Comparison of ENCODE assay signal across 1 cellular context in genomic region chr12:623172-623864, GRCh38.
TF ChIP-seq lines count a peak whose summit lies in the region.

No MANE protein-coding gene starts in this region.

TF ChIP-seq in HepG2, 621 proteins besides CTCF, POLR2A, EP300 and RAD21 (continued from another document and continues in another):
- no peak for TF ChIP-seq RXRA (CRISPR knock-in tag; IDR thresholded peaks at IDR 0.05)
- TF ChIP-seq AHDC1 (CRISPR knock-in tag; IDR thresholded peaks at IDR 0.05; ENCODE audit: borderline replicate concordance): no peak
- no peak; the same call in 1 of the 2 replicates for TF ChIP-seq ADNP (CRISPR knock-in tag; IDR thresholded peaks at IDR 0.05)
- 0 out of 2 replicates have a peak, but pooled peaks have one; percentile 24 for TF ChIP-seq ZNF543 (CRISPR knock-in tag; IDR thresholded peaks at IDR 0.05)
- TF ChIP-seq ZNF556 (CRISPR knock-in tag; IDR thresholded peaks at IDR 0.05; ENCODE audit: borderline replicate concordance): peak; percentile 55; the same call in 1 of the 2 replicates
- TF ChIP-seq NKX3-1 (CRISPR knock-in tag; IDR thresholded peaks at IDR 0.05): no peak
- TF ChIP-seq NFKBIZ (CRISPR knock-in tag; IDR thresholded peaks at IDR 0.05): no peak
- TF ChIP-seq ZNF563 (CRISPR knock-in tag; IDR thresholded peaks at IDR 0.05): no peak
- TF ChIP-seq ZNF18 (CRISPR knock-in tag; IDR thresholded peaks at IDR 0.05; ENCODE audit: insufficient replicate concordance): no peak
- 0 out of 2 replicates have a peak, but pooled peaks have one; percentile 12 for TF ChIP-seq HNF4A (CRISPR knock-in tag; IDR thresholded peaks at IDR 0.05)
- TF ChIP-seq ATF6 (CRISPR knock-in tag; conservative IDR thresholded peaks at IDR 0.05): no peak
- no peak for TF ChIP-seq ZMAT5 (CRISPR knock-in tag; IDR thresholded peaks at IDR 0.05; ENCODE audit: borderline replicate concordance, low read depth)
- no peak for TF ChIP-seq ZNF564 (CRISPR knock-in tag; IDR thresholded peaks at IDR 0.05)
- TF ChIP-seq ZFX (CRISPR knock-in tag; IDR thresholded peaks at IDR 0.05; ENCODE audit: low read depth): peak; percentile 17; the same call in 1 of the 2 replicates
- TF ChIP-seq HIVEP1 (CRISPR knock-in tag; IDR thresholded peaks at IDR 0.05): 0 out of 2 replicates have a peak, but pooled peaks have one; percentile 22
- TF ChIP-seq, protein P1, sequence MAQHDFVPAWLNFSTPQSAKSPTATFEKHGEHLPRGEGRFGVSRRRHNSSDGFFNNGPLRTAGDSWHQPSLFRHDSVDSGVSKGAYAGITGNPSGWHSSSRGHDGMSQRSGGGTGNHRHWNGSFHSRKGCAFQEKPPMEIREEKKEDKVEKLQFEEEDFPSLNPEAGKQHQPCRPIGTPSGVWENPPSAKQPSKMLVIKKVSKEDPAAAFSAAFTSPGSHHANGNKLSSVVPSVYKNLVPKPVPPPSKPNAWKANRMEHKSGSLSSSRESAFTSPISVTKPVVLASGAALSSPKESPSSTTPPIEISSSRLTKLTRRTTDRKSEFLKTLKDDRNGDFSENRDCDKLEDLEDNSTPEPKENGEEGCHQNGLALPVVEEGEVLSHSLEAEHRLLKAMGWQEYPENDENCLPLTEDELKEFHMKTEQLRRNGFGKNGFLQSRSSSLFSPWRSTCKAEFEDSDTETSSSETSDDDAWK (CRISPR knock-in tag; IDR thresholded peaks at IDR 0.05): no peak
- no peak for TF ChIP-seq TMF1 (CRISPR knock-in tag; IDR thresholded peaks at IDR 0.05; ENCODE audit: low read depth)
- TF ChIP-seq, protein P2, sequence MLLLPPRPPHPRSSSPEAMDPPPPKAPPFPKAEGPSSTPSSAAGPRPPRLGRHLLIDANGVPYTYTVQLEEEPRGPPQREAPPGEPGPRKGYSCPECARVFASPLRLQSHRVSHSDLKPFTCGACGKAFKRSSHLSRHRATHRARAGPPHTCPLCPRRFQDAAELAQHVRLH (CRISPR knock-in tag; IDR thresholded peaks at IDR 0.05; ENCODE audit: borderline replicate concordance, low read depth): no peak
- TF ChIP-seq AKAP8 (CRISPR knock-in tag; IDR thresholded peaks at IDR 0.05): no peak
- TF ChIP-seq ZFP36L1 (CRISPR knock-in tag; IDR thresholded peaks at IDR 0.05): no peak
- TF ChIP-seq ZNF235 (CRISPR knock-in tag; IDR thresholded peaks at IDR 0.05; ENCODE audit: borderline replicate concordance): no peak
- no peak for TF ChIP-seq ZKSCAN1 (IDR thresholded peaks at IDR 0.05; ENCODE audit: low read length)
- TF ChIP-seq, protein P3, sequence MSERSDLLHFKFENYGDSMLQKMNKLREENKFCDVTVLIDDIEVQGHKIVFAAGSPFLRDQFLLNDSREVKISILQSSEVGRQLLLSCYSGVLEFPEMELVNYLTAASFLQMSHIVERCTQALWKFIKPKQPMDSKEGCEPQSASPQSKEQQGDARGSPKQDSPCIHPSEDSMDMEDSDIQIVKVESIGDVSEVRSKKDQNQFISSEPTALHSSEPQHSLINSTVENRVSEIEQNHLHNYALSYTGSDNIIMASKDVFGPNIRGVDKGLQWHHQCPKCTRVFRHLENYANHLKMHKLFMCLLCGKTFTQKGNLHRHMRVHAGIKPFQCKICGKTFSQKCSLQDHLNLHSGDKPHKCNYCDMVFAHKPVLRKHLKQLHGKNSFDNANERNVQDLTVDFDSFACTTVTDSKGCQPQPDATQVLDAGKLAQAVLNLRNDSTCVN (CRISPR knock-in tag; IDR thresholded peaks at IDR 0.05; ENCODE audit: borderline replicate concordance): no peak
- TF ChIP-seq, protein P4, sequence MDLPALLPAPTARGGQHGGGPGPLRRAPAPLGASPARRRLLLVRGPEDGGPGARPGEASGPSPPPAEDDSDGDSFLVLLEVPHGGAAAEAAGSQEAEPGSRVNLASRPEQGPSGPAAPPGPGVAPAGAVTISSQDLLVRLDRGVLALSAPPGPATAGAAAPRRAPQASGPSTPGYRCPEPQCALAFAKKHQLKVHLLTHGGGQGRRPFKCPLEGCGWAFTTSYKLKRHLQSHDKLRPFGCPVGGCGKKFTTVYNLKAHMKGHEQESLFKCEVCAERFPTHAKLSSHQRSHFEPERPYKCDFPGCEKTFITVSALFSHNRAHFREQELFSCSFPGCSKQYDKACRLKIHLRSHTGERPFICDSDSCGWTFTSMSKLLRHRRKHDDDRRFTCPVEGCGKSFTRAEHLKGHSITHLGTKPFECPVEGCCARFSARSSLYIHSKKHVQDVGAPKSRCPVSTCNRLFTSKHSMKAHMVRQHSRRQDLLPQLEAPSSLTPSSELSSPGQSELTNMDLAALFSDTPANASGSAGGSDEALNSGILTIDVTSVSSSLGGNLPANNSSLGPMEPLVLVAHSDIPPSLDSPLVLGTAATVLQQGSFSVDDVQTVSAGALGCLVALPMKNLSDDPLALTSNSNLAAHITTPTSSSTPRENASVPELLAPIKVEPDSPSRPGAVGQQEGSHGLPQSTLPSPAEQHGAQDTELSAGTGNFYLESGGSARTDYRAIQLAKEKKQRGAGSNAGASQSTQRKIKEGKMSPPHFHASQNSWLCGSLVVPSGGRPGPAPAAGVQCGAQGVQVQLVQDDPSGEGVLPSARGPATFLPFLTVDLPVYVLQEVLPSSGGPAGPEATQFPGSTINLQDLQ (CRISPR knock-in tag; IDR thresholded peaks at IDR 0.05): no peak
- TF ChIP-seq FOXM1 (CRISPR knock-in tag; IDR thresholded peaks at IDR 0.05): no peak
- TF ChIP-seq ZNF121 (CRISPR knock-in tag; IDR thresholded peaks at IDR 0.05): peak; percentile 99
- TF ChIP-seq CREBL2 (CRISPR knock-in tag; IDR thresholded peaks at IDR 0.05; ENCODE audit: borderline replicate concordance): no peak
- TF ChIP-seq SRSF4 (IDR thresholded peaks at IDR 0.05; ENCODE audit: low read depth, low read length, poor library complexity, severe bottlenecking): no peak
- TF ChIP-seq ESRRA (CRISPR knock-in tag; IDR thresholded peaks at IDR 0.05; ENCODE audit: low read depth): no peak
- TF ChIP-seq THAP11 (CRISPR knock-in tag; IDR thresholded peaks at IDR 0.05): no peak
- TF ChIP-seq ZNF549 (CRISPR knock-in tag; IDR thresholded peaks at IDR 0.05): no peak
- no peak for TF ChIP-seq MTA3 (CRISPR knock-in tag; IDR thresholded peaks at IDR 0.05)
- TF ChIP-seq, protein P5, sequence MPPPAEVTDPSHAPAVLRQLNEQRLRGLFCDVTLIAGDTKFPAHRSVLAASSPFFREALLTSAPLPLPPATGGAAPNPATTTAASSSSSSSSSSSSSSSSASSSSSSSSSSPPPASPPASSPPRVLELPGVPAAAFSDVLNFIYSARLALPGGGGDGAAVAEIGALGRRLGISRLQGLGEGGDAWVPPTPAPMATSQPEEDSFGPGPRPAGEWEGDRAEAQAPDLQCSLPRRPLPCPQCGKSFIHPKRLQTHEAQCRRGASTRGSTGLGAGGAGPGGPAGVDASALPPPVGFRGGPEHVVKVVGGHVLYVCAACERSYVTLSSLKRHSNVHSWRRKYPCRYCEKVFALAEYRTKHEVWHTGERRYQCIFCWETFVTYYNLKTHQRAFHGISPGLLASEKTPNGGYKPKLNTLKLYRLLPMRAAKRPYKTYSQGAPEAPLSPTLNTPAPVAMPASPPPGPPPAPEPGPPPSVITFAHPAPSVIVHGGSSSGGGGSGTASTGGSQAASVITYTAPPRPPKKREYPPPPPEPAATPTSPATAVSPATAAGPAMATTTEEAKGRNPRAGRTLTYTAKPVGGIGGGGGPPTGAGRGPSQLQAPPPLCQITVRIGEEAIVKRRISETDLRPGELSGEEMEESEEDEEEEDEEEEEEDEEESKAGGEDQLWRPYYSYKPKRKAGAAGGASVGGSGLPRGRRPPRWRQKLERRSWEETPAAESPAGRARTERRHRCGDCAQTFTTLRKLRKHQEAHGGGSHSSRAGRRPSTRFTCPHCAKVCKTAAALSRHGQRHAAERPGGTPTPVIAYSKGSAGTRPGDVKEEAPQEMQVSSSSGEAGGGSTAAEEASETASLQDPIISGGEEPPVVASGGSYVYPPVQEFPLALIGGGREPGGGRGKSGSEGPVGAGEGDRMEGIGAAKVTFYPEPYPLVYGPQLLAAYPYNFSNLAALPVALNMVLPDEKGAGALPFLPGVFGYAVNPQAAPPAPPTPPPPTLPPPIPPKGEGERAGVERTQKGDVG (CRISPR knock-in tag; IDR thresholded peaks at IDR 0.05; ENCODE audit: borderline replicate concordance): no peak
- TF ChIP-seq ZMYM3 (CRISPR knock-in tag; IDR thresholded peaks at IDR 0.05): peak; percentile 95
- TF ChIP-seq, protein P6, sequence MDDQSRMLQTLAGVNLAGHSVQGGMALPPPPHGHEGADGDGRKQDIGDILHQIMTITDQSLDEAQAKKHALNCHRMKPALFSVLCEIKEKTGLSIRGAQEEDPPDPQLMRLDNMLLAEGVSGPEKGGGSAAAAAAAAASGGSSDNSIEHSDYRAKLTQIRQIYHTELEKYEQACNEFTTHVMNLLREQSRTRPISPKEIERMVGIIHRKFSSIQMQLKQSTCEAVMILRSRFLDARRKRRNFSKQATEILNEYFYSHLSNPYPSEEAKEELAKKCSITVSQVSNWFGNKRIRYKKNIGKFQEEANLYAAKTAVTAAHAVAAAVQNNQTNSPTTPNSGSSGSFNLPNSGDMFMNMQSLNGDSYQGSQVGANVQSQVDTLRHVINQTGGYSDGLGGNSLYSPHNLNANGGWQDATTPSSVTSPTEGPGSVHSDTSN (CRISPR knock-in tag; IDR thresholded peaks at IDR 0.05; ENCODE audit: borderline replicate concordance): no peak
- TF ChIP-seq ZNF557 (CRISPR knock-in tag; IDR thresholded peaks at IDR 0.05): no peak
- TF ChIP-seq, protein P7, sequence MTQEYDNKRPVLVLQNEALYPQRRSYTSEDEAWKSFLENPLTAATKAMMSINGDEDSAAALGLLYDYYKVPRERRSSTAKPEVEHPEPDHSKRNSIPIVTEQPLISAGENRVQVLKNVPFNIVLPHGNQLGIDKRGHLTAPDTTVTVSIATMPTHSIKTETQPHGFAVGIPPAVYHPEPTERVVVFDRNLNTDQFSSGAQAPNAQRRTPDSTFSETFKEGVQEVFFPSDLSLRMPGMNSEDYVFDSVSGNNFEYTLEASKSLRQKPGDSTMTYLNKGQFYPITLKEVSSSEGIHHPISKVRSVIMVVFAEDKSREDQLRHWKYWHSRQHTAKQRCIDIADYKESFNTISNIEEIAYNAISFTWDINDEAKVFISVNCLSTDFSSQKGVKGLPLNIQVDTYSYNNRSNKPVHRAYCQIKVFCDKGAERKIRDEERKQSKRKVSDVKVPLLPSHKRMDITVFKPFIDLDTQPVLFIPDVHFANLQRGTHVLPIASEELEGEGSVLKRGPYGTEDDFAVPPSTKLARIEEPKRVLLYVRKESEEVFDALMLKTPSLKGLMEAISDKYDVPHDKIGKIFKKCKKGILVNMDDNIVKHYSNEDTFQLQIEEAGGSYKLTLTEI (CRISPR knock-in tag; conservative IDR thresholded peaks at IDR 0.05): no peak
- TF ChIP-seq PAF1 (CRISPR knock-in tag; IDR thresholded peaks at IDR 0.05): no peak
